3 cellular contexts compared by ENCODE assay signal in the genomic region with DNA sequence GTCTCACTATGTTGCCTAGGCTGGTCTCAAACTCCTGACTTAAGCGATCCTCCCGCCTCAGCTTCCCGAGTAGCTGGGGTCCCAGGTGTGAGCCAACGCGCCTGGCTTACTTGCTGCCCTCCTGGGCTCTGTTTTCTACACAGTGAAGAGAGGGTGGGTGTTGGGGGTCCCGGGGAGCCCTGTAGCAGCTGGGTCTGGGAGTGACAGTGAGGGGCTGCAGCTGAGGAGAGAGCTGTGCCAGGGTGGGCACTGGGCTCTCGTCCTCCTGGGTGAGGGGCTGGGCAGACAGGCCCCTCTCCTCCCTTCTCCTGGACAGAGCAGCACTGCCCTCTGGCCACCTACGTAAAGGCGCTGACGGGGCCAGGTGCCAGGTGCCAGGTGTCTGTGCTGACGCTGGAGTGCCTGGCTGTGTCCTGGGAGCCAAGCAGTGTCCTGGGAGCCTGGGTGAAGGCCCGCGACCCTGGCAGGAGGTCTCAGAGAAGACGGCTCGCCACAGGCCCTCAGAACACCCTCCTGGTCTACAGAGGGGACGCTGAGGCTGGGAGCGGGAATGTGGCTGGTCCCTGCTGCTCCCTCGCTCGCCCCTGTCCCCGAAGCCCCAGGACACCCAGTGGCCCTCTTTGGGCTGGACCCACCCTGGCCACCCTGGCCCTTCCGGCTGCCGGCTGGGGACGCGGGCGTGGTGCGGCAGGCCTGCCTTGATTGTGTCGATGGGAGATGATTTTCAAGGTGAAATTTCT.
TF ChIP-seq lines count a peak whose summit lies in the region.

No MANE protein-coding gene starts in this region.

TF ChIP-seq in SK-N-SH treated with all-trans-retinoic acid at 6 μM for 48 hours, 23 proteins besides CTCF, POLR2A, EP300 and RAD21:
- TF ChIP-seq CSDC2 (CRISPR knock-in tag; IDR thresholded peaks at IDR 0.05) = no peak
- no peak for TF ChIP-seq ZFP30 (CRISPR knock-in tag; IDR thresholded peaks at IDR 0.05)
- TF ChIP-seq ISL1 (CRISPR knock-in tag; IDR thresholded peaks at IDR 0.05) = no peak
- no peak for TF ChIP-seq ARNTL (CRISPR knock-in tag; IDR thresholded peaks at IDR 0.05; ENCODE audit: borderline replicate concordance, low read depth)
- TF ChIP-seq TCF4 (CRISPR knock-in tag; IDR thresholded peaks at IDR 0.05; ENCODE audit: borderline replicate concordance) = no peak
- no peak for TF ChIP-seq SNAI2 (CRISPR knock-in tag; IDR thresholded peaks at IDR 0.05)
- no peak for TF ChIP-seq ZNF565 (CRISPR knock-in tag; conservative IDR thresholded peaks at IDR 0.05; ENCODE audit: low read depth)
- TF ChIP-seq ZNF8 (CRISPR knock-in tag; IDR thresholded peaks at IDR 0.05) = no peak
- no peak for TF ChIP-seq PATZ1 (CRISPR knock-in tag; IDR thresholded peaks at IDR 0.05; ENCODE audit: borderline replicate concordance)
- TF ChIP-seq GLIS3 (CRISPR knock-in tag; IDR thresholded peaks at IDR 0.05) = no peak
- TF ChIP-seq TOX (CRISPR knock-in tag; IDR thresholded peaks at IDR 0.05; ENCODE audit: borderline replicate concordance) = no peak
- TF ChIP-seq, protein P1, sequence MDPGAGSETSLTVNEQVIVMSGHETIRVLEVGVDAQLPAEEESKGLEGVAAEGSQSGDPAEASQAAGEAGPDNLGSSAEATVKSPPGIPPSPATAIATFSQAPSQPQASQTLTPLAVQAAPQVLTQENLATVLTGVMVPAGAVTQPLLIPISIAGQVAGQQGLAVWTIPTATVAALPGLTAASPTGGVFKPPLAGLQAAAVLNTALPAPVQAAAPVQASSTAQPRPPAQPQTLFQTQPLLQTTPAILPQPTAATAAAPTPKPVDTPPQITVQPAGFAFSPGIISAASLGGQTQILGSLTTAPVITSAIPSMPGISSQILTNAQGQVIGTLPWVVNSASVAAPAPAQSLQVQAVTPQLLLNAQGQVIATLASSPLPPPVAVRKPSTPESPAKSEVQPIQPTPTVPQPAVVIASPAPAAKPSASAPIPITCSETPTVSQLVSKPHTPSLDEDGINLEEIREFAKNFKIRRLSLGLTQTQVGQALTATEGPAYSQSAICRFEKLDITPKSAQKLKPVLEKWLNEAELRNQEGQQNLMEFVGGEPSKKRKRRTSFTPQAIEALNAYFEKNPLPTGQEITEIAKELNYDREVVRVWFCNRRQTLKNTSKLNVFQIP (CRISPR knock-in tag; IDR thresholded peaks at IDR 0.05; ENCODE audit: borderline replicate concordance, low read depth) = no peak
- no peak for TF ChIP-seq BACH2 (CRISPR knock-in tag; IDR thresholded peaks at IDR 0.05; ENCODE audit: borderline replicate concordance)
- no peak for TF ChIP-seq ZC3H10 (CRISPR knock-in tag; IDR thresholded peaks at IDR 0.05)
- TF ChIP-seq ESRRG (CRISPR knock-in tag; IDR thresholded peaks at IDR 0.05) = no peak
- no peak for TF ChIP-seq CREB5 (CRISPR knock-in tag; IDR thresholded peaks at IDR 0.05; ENCODE audit: low read depth)

TF ChIP-seq in SK-N-SH, 30 proteins besides CTCF, POLR2A, EP300 and RAD21:
- TF ChIP-seq CHD2 (IDR thresholded peaks at IDR 0.05; ENCODE audit: low read length, partially characterized antibody) (no peak), NFIC (IDR thresholded peaks at IDR 0.05; ENCODE audit: borderline replicate concordance) (no peak), GATA2 (CRISPR knock-in tag; IDR thresholded peaks at IDR 0.05) (no peak), SIN3A (IDR thresholded peaks at IDR 0.05; ENCODE audit: borderline replicate concordance, low read depth, low read length) (no peak), GABPA (IDR thresholded peaks at IDR 0.05; ENCODE audit: low read depth) (no peak), FOXM1 (IDR thresholded peaks at IDR 0.05; ENCODE audit: low read depth) (no peak), RXRA (IDR thresholded peaks at IDR 0.05; ENCODE audit: borderline replicate concordance, low read depth) (no peak), RCOR1 (IDR thresholded peaks at IDR 0.05; ENCODE audit: low read length) (no peak), ZBTB33 (IDR thresholded peaks at IDR 0.05; ENCODE audit: borderline replicate concordance, low read depth) (no peak), MXI1 (IDR thresholded peaks at IDR 0.05; ENCODE audit: low read depth, low read length) (no peak), POLR2AphosphoS5 (IDR thresholded peaks at IDR 0.05; ENCODE audit: low read depth, low read length) (no peak), IRF3 (IDR thresholded peaks at IDR 0.05; ENCODE audit: low read depth, low read length) (no peak)
- TF ChIP-seq, protein P2, sequence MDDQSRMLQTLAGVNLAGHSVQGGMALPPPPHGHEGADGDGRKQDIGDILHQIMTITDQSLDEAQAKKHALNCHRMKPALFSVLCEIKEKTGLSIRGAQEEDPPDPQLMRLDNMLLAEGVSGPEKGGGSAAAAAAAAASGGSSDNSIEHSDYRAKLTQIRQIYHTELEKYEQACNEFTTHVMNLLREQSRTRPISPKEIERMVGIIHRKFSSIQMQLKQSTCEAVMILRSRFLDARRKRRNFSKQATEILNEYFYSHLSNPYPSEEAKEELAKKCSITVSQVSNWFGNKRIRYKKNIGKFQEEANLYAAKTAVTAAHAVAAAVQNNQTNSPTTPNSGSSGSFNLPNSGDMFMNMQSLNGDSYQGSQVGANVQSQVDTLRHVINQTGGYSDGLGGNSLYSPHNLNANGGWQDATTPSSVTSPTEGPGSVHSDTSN (IDR thresholded peaks at IDR 0.05) = no peak
- TF ChIP-seq, protein P3, sequence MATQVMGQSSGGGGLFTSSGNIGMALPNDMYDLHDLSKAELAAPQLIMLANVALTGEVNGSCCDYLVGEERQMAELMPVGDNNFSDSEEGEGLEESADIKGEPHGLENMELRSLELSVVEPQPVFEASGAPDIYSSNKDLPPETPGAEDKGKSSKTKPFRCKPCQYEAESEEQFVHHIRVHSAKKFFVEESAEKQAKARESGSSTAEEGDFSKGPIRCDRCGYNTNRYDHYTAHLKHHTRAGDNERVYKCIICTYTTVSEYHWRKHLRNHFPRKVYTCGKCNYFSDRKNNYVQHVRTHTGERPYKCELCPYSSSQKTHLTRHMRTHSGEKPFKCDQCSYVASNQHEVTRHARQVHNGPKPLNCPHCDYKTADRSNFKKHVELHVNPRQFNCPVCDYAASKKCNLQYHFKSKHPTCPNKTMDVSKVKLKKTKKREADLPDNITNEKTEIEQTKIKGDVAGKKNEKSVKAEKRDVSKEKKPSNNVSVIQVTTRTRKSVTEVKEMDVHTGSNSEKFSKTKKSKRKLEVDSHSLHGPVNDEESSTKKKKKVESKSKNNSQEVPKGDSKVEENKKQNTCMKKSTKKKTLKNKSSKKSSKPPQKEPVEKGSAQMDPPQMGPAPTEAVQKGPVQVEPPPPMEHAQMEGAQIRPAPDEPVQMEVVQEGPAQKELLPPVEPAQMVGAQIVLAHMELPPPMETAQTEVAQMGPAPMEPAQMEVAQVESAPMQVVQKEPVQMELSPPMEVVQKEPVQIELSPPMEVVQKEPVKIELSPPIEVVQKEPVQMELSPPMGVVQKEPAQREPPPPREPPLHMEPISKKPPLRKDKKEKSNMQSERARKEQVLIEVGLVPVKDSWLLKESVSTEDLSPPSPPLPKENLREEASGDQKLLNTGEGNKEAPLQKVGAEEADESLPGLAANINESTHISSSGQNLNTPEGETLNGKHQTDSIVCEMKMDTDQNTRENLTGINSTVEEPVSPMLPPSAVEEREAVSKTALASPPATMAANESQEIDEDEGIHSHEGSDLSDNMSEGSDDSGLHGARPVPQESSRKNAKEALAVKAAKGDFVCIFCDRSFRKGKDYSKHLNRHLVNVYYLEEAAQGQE (IDR thresholded peaks at IDR 0.05; ENCODE audit: low read depth, low read length) = no peak

TF ChIP-seq in H1, 55 proteins besides CTCF, POLR2A, EP300 and RAD21:
- TF ChIP-seq HDAC2 (IDR thresholded peaks at IDR 0.05; ENCODE audit: borderline replicate concordance in 1 of 2, low read depth in 2 of 2, low read length in 2 of 2) = no peak
- no peak for TF ChIP-seq CHD7 (IDR thresholded peaks at IDR 0.05; ENCODE audit: insufficient replicate concordance, low read length)
- no peak for TF ChIP-seq NRF1 (IDR thresholded peaks at IDR 0.05; ENCODE audit: low read depth, low read length)
- no peak for TF ChIP-seq RFX5 (IDR thresholded peaks at IDR 0.05; ENCODE audit: borderline replicate concordance, low read depth, low read length)
- TF ChIP-seq SAP30 (IDR thresholded peaks at IDR 0.05; ENCODE audit: insufficient read depth, insufficient replicate concordance, low read length) = no peak
- no peak for TF ChIP-seq ZNF274 (IDR thresholded peaks at IDR 0.05; ENCODE audit: borderline replicate concordance, extremely low read depth, low read length)
- no peak for TF ChIP-seq KDM1A (IDR thresholded peaks at IDR 0.05; ENCODE audit: borderline replicate concordance, low read length)
- TF ChIP-seq KDM4A (IDR thresholded peaks at IDR 0.05; ENCODE audit: low read depth, low read length, severe bottlenecking) = no peak
- TF ChIP-seq SP2 (IDR thresholded peaks at IDR 0.05; ENCODE audit: low read length) = no peak
- no peak for TF ChIP-seq GABPA (IDR thresholded peaks at IDR 0.05; ENCODE audit: borderline replicate concordance, insufficient read depth, low read length)
- TF ChIP-seq BCL11A (IDR thresholded peaks at IDR 0.05; ENCODE audit: low read depth in 2 of 2, low read length in 2 of 2) = no peak
- TF ChIP-seq, protein P4, sequence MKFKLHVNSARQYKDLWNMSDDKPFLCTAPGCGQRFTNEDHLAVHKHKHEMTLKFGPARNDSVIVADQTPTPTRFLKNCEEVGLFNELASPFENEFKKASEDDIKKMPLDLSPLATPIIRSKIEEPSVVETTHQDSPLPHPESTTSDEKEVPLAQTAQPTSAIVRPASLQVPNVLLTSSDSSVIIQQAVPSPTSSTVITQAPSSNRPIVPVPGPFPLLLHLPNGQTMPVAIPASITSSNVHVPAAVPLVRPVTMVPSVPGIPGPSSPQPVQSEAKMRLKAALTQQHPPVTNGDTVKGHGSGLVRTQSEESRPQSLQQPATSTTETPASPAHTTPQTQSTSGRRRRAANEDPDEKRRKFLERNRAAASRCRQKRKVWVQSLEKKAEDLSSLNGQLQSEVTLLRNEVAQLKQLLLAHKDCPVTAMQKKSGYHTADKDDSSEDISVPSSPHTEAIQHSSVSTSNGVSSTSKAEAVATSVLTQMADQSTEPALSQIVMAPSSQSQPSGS (IDR thresholded peaks at IDR 0.05; ENCODE audit: low read length) = no peak
- TF ChIP-seq RNF2 (IDR thresholded peaks at IDR 0.05; ENCODE audit: borderline replicate concordance, low read depth, low read length, missing control alignments, poor library complexity, severe bottlenecking) = no peak
- TF ChIP-seq HDAC6 (IDR thresholded peaks at IDR 0.05; ENCODE audit: low read depth, low read length) = no peak
- TF ChIP-seq ASH2L (IDR thresholded peaks at IDR 0.05; ENCODE audit: low read length) = no peak
- TF ChIP-seq SP1 (IDR thresholded peaks at IDR 0.05; ENCODE audit: low read depth, low read length) = no peak
